Comparison of ENCODE assay signal across 8 cellular contexts in the genomic region with DNA sequence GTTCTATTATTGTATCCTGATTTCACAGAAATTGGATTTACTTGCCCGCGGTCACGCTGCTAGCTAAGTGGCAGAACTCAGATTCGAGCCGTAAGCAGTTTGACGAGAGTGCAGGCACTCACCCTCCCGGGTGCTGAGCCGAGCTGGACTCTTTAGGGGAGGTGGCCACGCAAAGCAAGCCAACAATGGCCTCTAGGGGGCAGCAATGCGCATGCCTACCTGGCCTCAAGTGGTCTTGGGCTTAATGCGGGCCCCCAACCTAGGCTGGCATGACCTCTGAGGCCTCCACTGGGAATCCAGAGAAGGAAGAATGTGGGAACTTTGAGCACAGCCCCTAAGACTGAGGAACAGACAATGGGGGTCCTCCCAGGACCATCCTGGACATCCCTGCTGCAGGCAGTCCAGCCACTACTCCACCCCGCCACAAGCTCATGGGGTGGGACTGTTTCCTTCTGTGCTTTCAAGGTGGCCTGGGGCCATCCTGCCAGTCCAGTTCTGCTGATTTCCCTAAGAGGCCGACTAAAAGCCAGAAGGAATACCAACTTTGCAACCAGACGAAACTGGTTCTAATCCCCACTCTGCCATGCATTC.
DNase-seq lines count a peak whose midpoint lies in the region; ATAC-seq and TF ChIP-seq lines count a peak whose summit lies in the region.

No MANE protein-coding gene starts in this region.

- TF ChIP-seq CTCF in astrocyte of the cerebellum (IDR thresholded peaks at IDR 0.05; ENCODE audit: low read depth, low read length, missing control alignments) (peak; percentile 70), kidney epithelial cell (IDR thresholded peaks at IDR 0.05; ENCODE audit: insufficient read depth, low read length, poor library complexity, severe bottlenecking) (peak; percentile 25)

- H3K4me3 ChIP-seq in astrocyte of the cerebellum (ENCODE audit: low read depth, low read length) (no peak overlapping the region), kidney epithelial cell (ENCODE audit: low read depth, low read length) (no peak overlapping the region)

- H3K27me3 ChIP-seq in kidney epithelial cell (ENCODE audit: control insufficient read depth, insufficient read depth, low read length), result no peaks in the 10 kb centered on the region

- in situ Hi-C loops in astrocyte of the cerebellum (cut with HindIII; ENCODE audit: low sequenced_read_pairs), result no loop called here

- no peak for ATAC-seq in HG03378 (IDR thresholded peaks at IDR 0.05; ENCODE audit: unreplicated experiment)
- no peak for ATAC-seq in GM21619 (IDR thresholded peaks at IDR 0.05; ENCODE audit: unreplicated experiment)

- no peaks in the 10 kb centered on the region for H3K36me3 ChIP-seq in kidney epithelial cell (ENCODE audit: control insufficient read depth, insufficient read depth, low read length)

- DNase-seq in NCI-H526 (lab: John Stamatoyannopoulos, UW) (peak; percentile 9 to 26), NCI-H526 treated with DMSO at 0.1 percent for 48 hours (lab: John Stamatoyannopoulos, UW) (no peak), T-helper 1 cell (peak; percentile 13 to 45 (median 33)), astrocyte of the cerebellum (ENCODE audit: low read depth) (no peak), kidney epithelial cell (ENCODE audit: low read depth) (no peak)
- DNase-seq in stimulated activated CD4-positive, alpha-beta T cell treated with anti-CD3 and anti-CD28 coated beads, TNF-alpha, amount 100 ng/mL, for 1 hour (ENCODE audit: low read depth in 3 of 3, low spot score in 1 of 3), result peak in 2 of 3 donors; percentile 26 to 42

Comparison
In these comparisons a context has a peak if more than half of its experiments do, and no peak if none do; other contexts are left out.
1. DNase-seq: peak in NCI-H526 (2 of 2), T-helper 1 cell (5 of 5) and stimulated activated CD4-positive, alpha-beta T cell treated with anti-CD3 and anti-CD28 coated beads, TNF-alpha, amount 100 ng/mL, for 1 hour (2 of 3); none in NCI-H526 treated with DMSO at 0.1 percent for 48 hours (single experiment), astrocyte of the cerebellum (single experiment) and kidney epithelial cell (single experiment).